ENCODE assay signal across 17 cellular contexts in the genomic region with DNA sequence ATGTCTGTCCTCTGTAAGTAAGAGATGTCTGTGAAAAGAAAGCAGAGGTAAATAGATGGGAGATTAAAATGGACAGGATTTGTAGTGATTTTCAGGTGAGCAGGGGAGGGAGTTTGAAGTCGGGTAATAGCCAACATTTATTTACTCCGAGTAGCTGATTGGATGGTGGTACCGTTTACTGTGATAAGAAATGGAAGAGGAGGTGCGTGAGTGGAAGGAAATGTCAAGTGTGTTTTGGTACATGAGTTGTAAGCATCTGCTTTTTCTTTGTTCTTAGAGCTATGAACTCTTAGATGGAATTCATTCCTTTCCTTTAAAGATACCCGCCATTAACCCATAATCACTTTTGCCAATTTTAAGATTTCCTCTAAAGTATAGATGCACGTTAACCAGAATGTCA. TPM values are rescaled to one million over a fixed set of nuclear protein-coding genes. Genes with fewer than 3 reads are reported as not detected.
DNase-seq lines count a peak whose midpoint lies in the region; ATAC-seq, FAIRE-seq and TF ChIP-seq lines count a peak whose summit lies in the region.
"Had no signal": no experiment of that assay in that cellular context is flagged by ENCODE, and none has a peak within 500 bp of the region (broad histone marks: within the 10 kb centered on the region; RNA-seq: fewer than 3 reads in every experiment).

No MANE protein-coding gene starts in this region.

- H3K27me3 ChIP-seq in right cardiac atrium (ENCODE audit: control insufficient read depth, insufficient read depth): no peaks in the 10 kb centered on the region
- no peaks in the 10 kb centered on the region for H3K27me3 ChIP-seq in endothelial cell of umbilical vein (ENCODE audit: control insufficient read depth in 2 of 2, insufficient read depth in 2 of 2, low read length in 2 of 2)
- H3K27me3 ChIP-seq in GM23248 (replicated peaks; ENCODE audit: insufficient read depth): no peaks in the 10 kb centered on the region

- no peak overlapping the region for H3K27ac Mint-ChIP-seq in activated CD4-positive, alpha-beta T cell treated with anti-CD3 and anti-CD28 coated beads for 36 hours
- H3K27ac Mint-ChIP-seq: CD8-positive, alpha-beta T cell; HFFc6 had no signal

- ATAC-seq in right cardiac atrium: peak in 1 of 2 donors; percentile 47
- ATAC-seq in omental fat pad (ENCODE audit: low FRiP score): peak; percentile 22
- ATAC-seq in activated CD4-positive, alpha-beta T cell treated with anti-CD3 and anti-CD28 coated beads for 36 hours: no peak
- ATAC-seq: A549; CD8-positive, alpha-beta T cell; HepG2 had no signal

- dilution Hi-C loops in endothelial cell of umbilical vein (cut with MboI; ENCODE audit: extremely low pct_ligation_motif_present, low sequenced_read_pairs): no loop called here

- H3K9me2 ChIP-seq in GM23248 (ENCODE audit: insufficient read depth): no peaks in the 10 kb centered on the region

- intact Hi-C loops in right cardiac atrium (cut with DNase I) (no loop called here), cardiac septum (cut with DNase I) (no loop called here), endothelial cell of umbilical vein (cut with micrococcal nuclease) (loop anchor here (2.0 kb wide), 2 partner anchors 17 to 45 kb away; a partner anchor contains a TSS)
- intact Hi-C loops in activated CD4-positive, alpha-beta T cell treated with anti-CD3 and anti-CD28 coated beads for 36 hours (cut with DNase I, micrococcal nuclease): no loop called here

- no peak for DNase-seq in right cardiac atrium
- DNase-seq in cardiac septum (ENCODE audit: low spot score): no peak
- DNase-seq in endothelial cell of umbilical vein (ENCODE audit: low read depth, low spot score): peak; percentile 61
- no peak for DNase-seq in omental fat pad (ENCODE audit: low spot score)
- no peak for DNase-seq in AML-193 (lab: John Stamatoyannopoulos, UW)
- DNase-seq in activated CD4-positive, alpha-beta T cell treated with anti-CD3 and anti-CD28 coated beads for 36 hours: no peak
- no peak for DNase-seq in GM23248
- DNase-seq: CD8-positive, alpha-beta T cell; DND-41; GDM1; HCEC 1CT; HFFc6 had no signal

- H3K9me1 ChIP-seq in endothelial cell of umbilical vein (replicated peaks; ENCODE audit: control insufficient read depth, extremely low read depth, insufficient read depth, low read length): no peaks in the 10 kb centered on the region

- H3K4me3 Mint-ChIP-seq in activated CD4-positive, alpha-beta T cell treated with anti-CD3 and anti-CD28 coated beads for 36 hours: no peak overlapping the region
- H3K4me3 Mint-ChIP-seq: CD14-positive monocyte; CD8-positive, alpha-beta T cell; HFFc6 had no signal

- H3K27ac ChIP-seq in right cardiac atrium (ENCODE audit: low read length): no peak overlapping the region
- peak overlapping the region; percentile 25 for H3K27ac ChIP-seq in endothelial cell of umbilical vein (ENCODE audit: insufficient read depth, low read depth, low read length)
- H3K27ac ChIP-seq in GM23248: no peak overlapping the region
- H3K27ac ChIP-seq: A549 had no signal

- H3K4me3 ChIP-seq in right cardiac atrium (ENCODE audit: low read length): peak overlapping the region; percentile 15
- H3K4me3 ChIP-seq in endothelial cell of umbilical vein (replicated peaks in 1 of 3; ENCODE audit: insufficient read depth in 1 of 3, low read depth in 1 of 3, low read length in 3 of 3): peak overlapping the region in 2 of 3 experiments; percentile 22 to 25
- no peak overlapping the region for H3K4me3 ChIP-seq in GM23248
- H3K4me3 ChIP-seq: A549 had no signal

- TF ChIP-seq CTCF in endothelial cell of umbilical vein (IDR thresholded peaks at IDR 0.05; ENCODE audit: extremely low read depth in 1 of 2, insufficient read depth in 1 of 2, low read depth in 1 of 2, low read length in 2 of 2) (no peak), omental fat pad (IDR thresholded peaks at IDR 0.05) (no peak)

- no TSS peak for BruUV-seq in endothelial cell of umbilical vein (replicated peaks; lab: Mats Ljungman, UMichigan)

- H3K36me3 ChIP-seq in endothelial cell of umbilical vein (ENCODE audit: control insufficient read depth in 2 of 2, extremely low read depth in 1 of 2, insufficient read depth in 2 of 2, low read length in 2 of 2) (no peaks in the 10 kb centered on the region), GM23248 (ENCODE audit: low read depth) (0 out of 2 replicates have a peak, but pooled peaks cover 3% of the 10 kb centered on the region)

- peaks cover 11% of the 10 kb centered on the region; the same call in 1 of the 2 replicates for H3F3A ChIP-seq in GM23248 (ENCODE audit: insufficient read depth)

- no peak for TF ChIP-seq POLR2A in endothelial cell of umbilical vein (IDR thresholded peaks at IDR 0.05; ENCODE audit: low read depth, low read length)

- in situ Hi-C loops in GM23248 (cut with MboI): no loop called here

- no peaks in the 10 kb centered on the region for H3K36me3 Mint-ChIP-seq in activated CD4-positive, alpha-beta T cell treated with anti-CD3 and anti-CD28 coated beads for 36 hours (ENCODE audit: low read depth)
- H3K36me3 Mint-ChIP-seq: CD8-positive, alpha-beta T cell had no signal

- no peak for FAIRE-seq in endothelial cell of umbilical vein (lab: Jason Lieb, UNC)
- FAIRE-seq: A549, D721Med, GM12892, HepG2 had no signal

- CTCF ChIA-PET in endothelial cell of umbilical vein (lab: Charles Lee): interaction anchor here (0.8 to 2.7 kb wide), 10 partner anchors 10 to 46 kb away, joined by 3 to 10 read pairs (median 6); a partner anchor contains a TSS
- CTCF ChIA-PET in activated CD4-positive, alpha-beta T cell treated with anti-CD3 and anti-CD28 coated beads for 36 hours (lab: Charles Lee): interaction anchor here (0.6 to 1.8 kb wide), 5 partner anchors 10 to 229 kb away, joined by 3 to 5 read pairs (median 4); no protein-coding TSS in a partner anchor

- H3K9me3 ChIP-seq in right cardiac atrium (ENCODE audit: control insufficient read depth, low read length) (no peaks in the 10 kb centered on the region), endothelial cell of umbilical vein (replicated peaks; ENCODE audit: control insufficient read depth, insufficient read depth, low read length) (no peaks in the 10 kb centered on the region), GM23248 (ENCODE audit: low read depth) (no peaks in the 10 kb centered on the region)
- H3K9me3 ChIP-seq: A549 had no signal

- H2AFZ ChIP-seq in endothelial cell of umbilical vein (ENCODE audit: low read depth, low read length): peak overlapping the region; percentile 56
- H2AFZ ChIP-seq in GM23248: no peak overlapping the region

- POLR2A ChIA-PET in endothelial cell of umbilical vein (lab: Charles Lee): interaction anchor here (1.5 kb wide), 1 partner anchor 17 kb away, joined by 3 read pairs; no protein-coding TSS in a partner anchor
- POLR2A ChIA-PET in activated CD4-positive, alpha-beta T cell treated with anti-CD3 and anti-CD28 coated beads for 36 hours (lab: Charles Lee): no interaction called here

- H3K9ac ChIP-seq in endothelial cell of umbilical vein (replicated peaks; ENCODE audit: extremely low read depth, insufficient read depth, low read length) (peak overlapping the region; percentile 51), GM23248 (no peak overlapping the region)

- H3K79me2 ChIP-seq in endothelial cell of umbilical vein (ENCODE audit: control insufficient read depth, insufficient read depth, low read length): peaks cover 3% of the 10 kb centered on the region
- 0 out of 2 replicates have a peak, but pooled peaks cover 4% of the 10 kb centered on the region for H3K79me2 ChIP-seq in GM23248 (ENCODE audit: insufficient read depth)

- H3K4me1 ChIP-seq in right cardiac atrium (ENCODE audit: control insufficient read depth, insufficient read depth, low read length) (peaks cover 1% of the 10 kb centered on the region), endothelial cell of umbilical vein (ENCODE audit: control insufficient read depth, extremely low read depth, insufficient read depth, low read length) (peaks cover 26% of the 10 kb centered on the region), GM23248 (ENCODE audit: insufficient read depth) (peaks cover 9% of the 10 kb centered on the region; the same call in 1 of the 2 replicates)
- H3K4me1 ChIP-seq: A549 had no signal

- H3K9me3 Mint-ChIP-seq in activated CD4-positive, alpha-beta T cell treated with anti-CD3 and anti-CD28 coated beads for 36 hours (ENCODE audit: low read depth): no peaks in the 10 kb centered on the region
- H3K9me3 Mint-ChIP-seq: CD14-positive monocyte; CD8-positive, alpha-beta T cell; HFFc6 had no signal

- no peaks in the 10 kb centered on the region for H3K4me1 Mint-ChIP-seq in activated CD4-positive, alpha-beta T cell treated with anti-CD3 and anti-CD28 coated beads for 36 hours

- H4K20me1 ChIP-seq in endothelial cell of umbilical vein (replicated peaks; ENCODE audit: control insufficient read depth, extremely low read depth, insufficient read depth, low read length): no peaks in the 10 kb centered on the region
- no peaks in the 10 kb centered on the region for H4K20me1 ChIP-seq in GM23248 (ENCODE audit: insufficient read depth)

- peaks cover 4% of the 10 kb centered on the region for H3K27me3 Mint-ChIP-seq in activated CD4-positive, alpha-beta T cell treated with anti-CD3 and anti-CD28 coated beads for 36 hours

- 47% methylated on average over 6 of the region's 6 CpGs for WGBS in right cardiac atrium
- 97 to 99% methylated on average over 6 of the region's 6 CpGs for WGBS in GM23248 (ENCODE audit: low coverage in 1 of 2, low lambda C conversion rate in 2 of 2, missing lambda C conversion rate in 2 of 2), 2 experiments

- peak overlapping the region; percentile 79 for H3K4me2 ChIP-seq in endothelial cell of umbilical vein (ENCODE audit: insufficient read depth, low read length)
- H3K4me2 ChIP-seq in GM23248 (ENCODE audit: unreplicated experiment): no peak overlapping the region
- H3K4me2 ChIP-seq: A549 had no signal

TF ChIP-seq in endothelial cell of umbilical vein, 7 proteins besides CTCF, POLR2A, EP300 and RAD21 (continues in another document):
- TF ChIP-seq FOS (IDR thresholded peaks at IDR 0.05; ENCODE audit: borderline replicate concordance, insufficient read depth, low read length): no peak

RNA-seq across cellular contexts. Expression of a gene that starts 45.5 kb away (rescaled TPM):
- total RNA-seq in right cardiac atrium: 10 to 100 TPM; 20.5 to 35.5 (median 26.2) TPM
- 3.6 TPM for polyA plus RNA-seq in right cardiac atrium
- 37.8 TPM for total RNA-seq in cardiac septum
- 33.0 and 35.9 TPM in 2 replicates for total RNA-seq in endothelial cell of umbilical vein
- 33.2 and 39.1 TPM in 2 replicates for polyA plus RNA-seq in endothelial cell of umbilical vein
- 16.1 and 16.3 TPM in 2 replicates for polyA plus RNA-seq in endothelial cell of umbilical vein (2011; cell fraction: cytosol; rRNA removed)
- polyA plus RNA-seq in endothelial cell of umbilical vein (2011; cell fraction: nucleus; rRNA removed): 17.8 and 25.6 TPM in 2 replicates
- 23.9 and 31.4 TPM in 2 replicates for polyA plus RNA-seq in endothelial cell of umbilical vein (2012)
- polyA minus RNA-seq in endothelial cell of umbilical vein: 162 and 181 TPM in 2 replicates
- polyA minus RNA-seq in endothelial cell of umbilical vein (2011; cell fraction: cytosol; rRNA and poly(A)+ RNA removed): 22.0 TPM
- polyA minus RNA-seq in endothelial cell of umbilical vein (2011; cell fraction: nucleus; rRNA and poly(A)+ RNA removed): 46.8 and 50.8 TPM in 2 replicates
- total RNA-seq in omental fat pad: 100 to 1,000 TPM in 2 of 4 donors, 10 to 100 TPM in 2; 20.2 to 473 (median 149) TPM
- 1 to 10 TPM in 1 of 2 experiments, under 1 TPM in 1; 0.84 to 1.8 TPM for total RNA-seq in activated CD4-positive, alpha-beta T cell treated with anti-CD3 and anti-CD28 coated beads for 36 hours
- total RNA-seq in GM23248 (2014; rRNA removed; shearing (Covaris generic)): 116 and 165 TPM in 2 replicates
- polyA plus RNA-seq in GM23248 (2016; fragmentation: Nextera tagmentation; extraction: Ambion mirVana): 35.3 and 39.1 TPM in 2 replicates
- total RNA-seq: CD8-positive, alpha-beta T cell had no signal

Comparison
In these comparisons a context has a peak if more than half of its experiments do, and no peak if none do; other contexts are left out.
1. RNA of a gene that starts 45.5 kb away (total RNA-seq): 20.2 to 473 TPM in omental fat pad, 116 to 165 TPM in GM23248, 37.8 TPM in cardiac septum (single experiment), 33.0 to 35.9 TPM in endothelial cell of umbilical vein and 20.5 to 35.5 TPM in right cardiac atrium; 0.84 to 1.8 TPM in activated CD4-positive, alpha-beta T cell treated with anti-CD3 and anti-CD28 coated beads for 36 hours; every median in the first group is over 4 times any median in the second.